In genomic region chr12:131724534-131724933, GRCh38 we compare ENCODE assay signal across 17 cellular contexts. TPM values are rescaled to one million over a fixed set of nuclear protein-coding genes. Genes with fewer than 3 reads are reported as not detected.
DNase-seq lines count a peak whose midpoint lies in the region; ATAC-seq and TF ChIP-seq lines count a peak whose summit lies in the region.
"Had no signal": no experiment of that assay in that cellular context is flagged by ENCODE, and none has a peak within 500 bp of the region (broad histone marks: within the 10 kb centered on the region; RNA-seq: fewer than 3 reads in every experiment).

No MANE protein-coding gene starts in this region.

- peak overlapping the region; percentile 35 for H3K27ac Mint-ChIP-seq in activated T-cell treated with anti-CD3 and anti-CD28 coated beads, Interleukin-2, amount 50 U/mL, for 72 hours
- H3K27ac Mint-ChIP-seq in endodermal cell, result peak overlapping the region; percentile 20

- peaks cover 5% of the 10 kb centered on the region for H3K4me1 Mint-ChIP-seq in activated T-cell treated with anti-CD3 and anti-CD28 coated beads, Interleukin-2, amount 50 U/mL, for 72 hours (ENCODE audit: low read depth)
- peaks cover 32% of the 10 kb centered on the region for H3K4me1 Mint-ChIP-seq in endodermal cell
- H3K4me1 Mint-ChIP-seq: CD14-positive monocyte had no signal

- H3K4me2 ChIP-seq in osteoblast (ENCODE audit: insufficient read depth, low read length), result no peak overlapping the region

- DNase-seq in activated T-cell treated with anti-CD3 and anti-CD28 coated beads, Interleukin-2, amount 50 U/mL, for 72 hours, result no peak
- DNase-seq in activated T-cell treated with anti-CD3 and anti-CD28 coated beads for 4 hours (no peak), NCI-H69 (lab: John Stamatoyannopoulos, UW) (peak; percentile 22), endodermal cell (no peak), osteoblast (ENCODE audit: insufficient read length, low spot score, missing footprints) (peak; percentile 53), WERI-Rb-1 (no peak)
- no peak for DNase-seq in activated CD4-positive, alpha-beta T cell treated with anti-CD3 and anti-CD28 coated beads, Interleukin-2, amount 50 U/mL, for 48 hours
- DNase-seq: Caco-2, H7, KG1, NCI-H1105 treated with DMSO at 0.1 percent for 48 hours, NCI-H187, NCI-H2171 treated with DMSO at 0.1 percent for 48 hours, Right ventricle myocardium superior had no signal

- H3K36me3 Mint-ChIP-seq in activated T-cell treated with anti-CD3 and anti-CD28 coated beads, Interleukin-2, amount 50 U/mL, for 72 hours (ENCODE audit: insufficient read depth in 2 of 2), result peaks cover 6 to 24% of the 10 kb centered on the region in 2 donors
- peaks cover 80% of the 10 kb centered on the region for H3K36me3 Mint-ChIP-seq in endodermal cell (ENCODE audit: low read depth)

- no peak for ATAC-seq in activated T-cell treated with anti-CD3 and anti-CD28 coated beads, Interleukin-2, amount 50 U/mL, for 72 hours (replicated peaks in 1 of 2)
- ATAC-seq in HG02981 (IDR thresholded peaks at IDR 0.05; ENCODE audit: unreplicated experiment), result no peak
- ATAC-seq: Panc1 had no signal

- H3K9me3 ChIP-seq in endodermal cell (ENCODE audit: control insufficient read depth, low read length) (no peaks in the 10 kb centered on the region), osteoblast (ENCODE audit: low read depth, low read length) (no peaks in the 10 kb centered on the region), WERI-Rb-1 (ENCODE audit: severe bottlenecking) (no peaks in the 10 kb centered on the region)
- H3K9me3 ChIP-seq: Caco-2 had no signal

- H2AFZ ChIP-seq in osteoblast (ENCODE audit: low read length), result no peak overlapping the region

- H3K4me1 ChIP-seq in endodermal cell (ENCODE audit: control insufficient read depth, insufficient read depth, low read length) (peaks cover 12% of the 10 kb centered on the region), osteoblast (ENCODE audit: insufficient read depth, low read length) (peaks cover 10% of the 10 kb centered on the region)
- H3K4me1 ChIP-seq: Caco-2 had no signal

- peaks cover 16% of the 10 kb centered on the region for H4K20me1 ChIP-seq in osteoblast (ENCODE audit: insufficient read depth, low read length)

- peaks cover 55% of the 10 kb centered on the region for H3K79me2 ChIP-seq in osteoblast (ENCODE audit: insufficient read depth, low read length)

- H3K27me3 Mint-ChIP-seq in activated T-cell treated with anti-CD3 and anti-CD28 coated beads, Interleukin-2, amount 50 U/mL, for 72 hours (ENCODE audit: low read depth), result no peaks in the 10 kb centered on the region
- no peaks in the 10 kb centered on the region for H3K27me3 Mint-ChIP-seq in endodermal cell (ENCODE audit: insufficient read depth)

- no peak overlapping the region for H3K4me3 Mint-ChIP-seq in activated T-cell treated with anti-CD3 and anti-CD28 coated beads, Interleukin-2, amount 50 U/mL, for 72 hours
- no peak overlapping the region for H3K4me3 Mint-ChIP-seq in endodermal cell
- H3K4me3 Mint-ChIP-seq: CD14-positive monocyte had no signal

- H3K9me3 Mint-ChIP-seq in activated T-cell treated with anti-CD3 and anti-CD28 coated beads, Interleukin-2, amount 50 U/mL, for 72 hours, result no peaks in the 10 kb centered on the region
- H3K9me3 Mint-ChIP-seq in endodermal cell, result no peaks in the 10 kb centered on the region
- H3K9me3 Mint-ChIP-seq: CD14-positive monocyte had no signal

- TF ChIP-seq CTCF in endodermal cell (conservative IDR thresholded peaks at IDR 0.05), result no peak
- no peak for TF ChIP-seq CTCF in osteoblast (IDR thresholded peaks at IDR 0.05; ENCODE audit: extremely low read depth, low read depth, low read length)
- no peak for TF ChIP-seq CTCF in WERI-Rb-1 (IDR thresholded peaks at IDR 0.05; ENCODE audit: low read depth, low read length)

- H3K27me3 ChIP-seq in endodermal cell (ENCODE audit: control insufficient read depth, insufficient read depth, low read length, poor library complexity, severe bottlenecking) (no peaks in the 10 kb centered on the region), osteoblast (ENCODE audit: insufficient read depth, low read length) (no peaks in the 10 kb centered on the region), WERI-Rb-1 (ENCODE audit: insufficient read depth, low read depth, severe bottlenecking) (no peaks in the 10 kb centered on the region)

- H3K36me3 ChIP-seq in endodermal cell (ENCODE audit: control insufficient read depth, insufficient read depth, low read length) (peaks cover 98% of the 10 kb centered on the region), osteoblast (ENCODE audit: insufficient read depth, low read length) (peaks cover 64% of the 10 kb centered on the region), WERI-Rb-1 (peaks cover 83% of the 10 kb centered on the region)

- H3K4me3 ChIP-seq in endodermal cell (ENCODE audit: low read length), result no peak overlapping the region
- H3K4me3 ChIP-seq in osteoblast (ENCODE audit: insufficient read depth, low read length), result no peak overlapping the region
- H3K4me3 ChIP-seq in WERI-Rb-1 (ENCODE audit: low read depth, low read length), result no peak overlapping the region

- H3K27ac ChIP-seq in endodermal cell (ENCODE audit: low read depth, low read length) (no peak overlapping the region), osteoblast (ENCODE audit: low read depth, low read length) (no peak overlapping the region), WERI-Rb-1 (no peak overlapping the region)

- H3K9ac ChIP-seq in endodermal cell (ENCODE audit: extremely low read depth, low read length, poor library complexity, severe bottlenecking), result no peak overlapping the region

- 69 to 81% methylated on average over 2 of the region's 2 CpGs for WGBS in endodermal cell (ENCODE audit: insufficient coverage in 1 of 2, insufficient read length in 1 of 2), 2 experiments

RNA-seq across cellular contexts. Expression of gene SFSWAP, which starts 13.6 kb away (rescaled TPM):
- total RNA-seq in activated T-cell treated with anti-CD3 and anti-CD28 coated beads, Interleukin-2, amount 50 U/mL, for 72 hours, result 10 to 100 TPM; 58.5 to 61.5 TPM
- total RNA-seq in endodermal cell, result 10 to 100 TPM; 50.0 to 52.3 TPM
- 50.9 TPM for polyA plus RNA-seq in endodermal cell (2013, experiment 1 of 2)
- 45.1 TPM for polyA plus RNA-seq in endodermal cell (2013, experiment 2 of 2)
- total RNA-seq in osteoblast, result 30.1 and 31.1 TPM in 2 replicates

Comparison
In these comparisons a context has a peak if more than half of its experiments do, and no peak if none do; other contexts are left out.
1. DNase-seq: peak in NCI-H69 (single experiment) and osteoblast (single experiment); none in activated T-cell treated with anti-CD3 and anti-CD28 coated beads, Interleukin-2, amount 50 U/mL, for 72 hours (0 of 2), activated T-cell treated with anti-CD3 and anti-CD28 coated beads for 4 hours (single experiment), endodermal cell (single experiment), WERI-Rb-1 (single experiment) and activated CD4-positive, alpha-beta T cell treated with anti-CD3 and anti-CD28 coated beads, Interleukin-2, amount 50 U/mL, for 48 hours (0 of 2).